10 cellular contexts compared by ENCODE assay signal in genomic region chr11:121767433-121767832, GRCh38.
DNase-seq lines count a peak whose midpoint lies in the region; ATAC-seq and FAIRE-seq lines count a peak whose summit lies in the region.
"Had no signal": no experiment of that assay in that cellular context is flagged by ENCODE, and none has a peak within 500 bp of the region (broad histone marks: within the 10 kb centered on the region; RNA-seq: fewer than 3 reads in every experiment).

No MANE protein-coding gene starts in this region.

- H3K36me3 ChIP-seq in SJCRH30: 0 out of 2 replicates have a peak, but pooled peaks cover 3% of the 10 kb centered on the region

- no peak for FAIRE-seq in RCC 7860 (lab: Jason Lieb, UNC)
- FAIRE-seq: K562 had no signal

- H3K4me3 Mint-ChIP-seq in activated CD4-positive, alpha-beta T cell treated with anti-CD3 and anti-CD28 coated beads, Interleukin-2, amount 10 ng/mL, durations not matched to agents 24 days and 14 days: no peak overlapping the region

- no peak overlapping the region for H3K27ac ChIP-seq in SJCRH30

- DNase-seq in medulla oblongata (ENCODE audit: extremely low spot score) (peak; percentile 79), SJCRH30 (no peak), NCI-H2029 (lab: John Stamatoyannopoulos, UW) (no peak), RCC 7860 (ENCODE audit: low spot score) (no peak)
- DNase-seq in activated CD4-positive, alpha-beta T cell treated with anti-CD3 and anti-CD28 coated beads, Interleukin-2, amount 10 ng/mL, durations not matched to agents 24 days and 14 days: no peak

- H3K27ac Mint-ChIP-seq in activated CD4-positive, alpha-beta T cell treated with anti-CD3 and anti-CD28 coated beads, Interleukin-2, amount 10 ng/mL, durations not matched to agents 24 days and 14 days: no peak overlapping the region
- H3K27ac Mint-ChIP-seq: activated naive CD4-positive, alpha-beta T cell treated with anti-CD3 and anti-CD28 coated beads, Interleukin-2, amount 50 U/mL, for 72 hours had no signal

- H3K9me3 ChIP-seq in SJCRH30 (replicated peaks): no peaks in the 10 kb centered on the region

- H3K4me3 ChIP-seq in SJCRH30: no peak overlapping the region
- H3K4me3 ChIP-seq: K562 had no signal

- no peaks in the 10 kb centered on the region for H3K27me3 ChIP-seq in SJCRH30

- H3K9me3 Mint-ChIP-seq in activated CD4-positive, alpha-beta T cell treated with anti-CD3 and anti-CD28 coated beads, Interleukin-2, amount 10 ng/mL, durations not matched to agents 24 days and 14 days: no peaks in the 10 kb centered on the region
- H3K9me3 Mint-ChIP-seq: activated naive CD4-positive, alpha-beta T cell treated with anti-CD3 and anti-CD28 coated beads, Interleukin-2, amount 50 U/mL, for 72 hours had no signal

- no peaks in the 10 kb centered on the region for H3K27me3 Mint-ChIP-seq in activated CD4-positive, alpha-beta T cell treated with anti-CD3 and anti-CD28 coated beads, Interleukin-2, amount 10 ng/mL, durations not matched to agents 24 days and 14 days

- no peaks in the 10 kb centered on the region for H3K4me1 Mint-ChIP-seq in activated CD4-positive, alpha-beta T cell treated with anti-CD3 and anti-CD28 coated beads, Interleukin-2, amount 10 ng/mL, durations not matched to agents 24 days and 14 days

- no peaks in the 10 kb centered on the region for H3K36me3 Mint-ChIP-seq in activated CD4-positive, alpha-beta T cell treated with anti-CD3 and anti-CD28 coated beads, Interleukin-2, amount 10 ng/mL, durations not matched to agents 24 days and 14 days (ENCODE audit: low read depth)
- H3K36me3 Mint-ChIP-seq: activated naive CD4-positive, alpha-beta T cell treated with anti-CD3 and anti-CD28 coated beads, Interleukin-2, amount 50 U/mL, for 72 hours had no signal

- intact Hi-C loops in activated CD4-positive, alpha-beta T cell treated with anti-CD3 and anti-CD28 coated beads, Interleukin-2, amount 10 ng/mL, durations not matched to agents 24 days and 14 days (cut with micrococcal nuclease): no loop called here

- ATAC-seq in GM18519 (IDR thresholded peaks at IDR 0.05; ENCODE audit: low FRiP score, unreplicated experiment) (peak; percentile 82), GM21576 (IDR thresholded peaks at IDR 0.05; ENCODE audit: unreplicated experiment) (peak; percentile 73), HG03460 (IDR thresholded peaks at IDR 0.05; ENCODE audit: unreplicated experiment) (peak; percentile 55)
- ATAC-seq: K562 had no signal

- H3K4me1 ChIP-seq in SJCRH30: peaks cover 7% of the 10 kb centered on the region; the same call in 1 of the 2 replicates
